8 cellular contexts compared by ENCODE assay signal in genomic region chr5:24642022-24642421, GRCh38. TPM values are rescaled to one million over a fixed set of nuclear protein-coding genes. Genes with fewer than 3 reads are reported as not detected.
DNase-seq lines count a peak whose midpoint lies in the region; ATAC-seq and TF ChIP-seq lines count a peak whose summit lies in the region.

No MANE protein-coding gene starts in this region.

- peak overlapping the region; percentile 14 for H3K27ac Mint-ChIP-seq in mesothelial cell of epicardium

- H3K27me3 Mint-ChIP-seq in mesothelial cell of epicardium (ENCODE audit: low read depth), result no peaks in the 10 kb centered on the region

- H3K4me1 Mint-ChIP-seq in mesothelial cell of epicardium, result peaks cover 57% of the 10 kb centered on the region

- H3K36me3 Mint-ChIP-seq in mesothelial cell of epicardium, result no peaks in the 10 kb centered on the region

- TF ChIP-seq CTCF in GM12873 (IDR thresholded peaks at IDR 0.05; ENCODE audit: insufficient read depth, low read depth, low read length, missing control alignments) (peak; percentile 23), mesothelial cell of epicardium (IDR thresholded peaks at IDR 0.05; ENCODE audit: unreplicated experiment) (peak; percentile 70)

- no peaks in the 10 kb centered on the region for H3K9me3 Mint-ChIP-seq in mesothelial cell of epicardium

- peak overlapping the region; percentile 92 for H3K4me3 Mint-ChIP-seq in mesothelial cell of epicardium

- ATAC-seq in HG03025 (IDR thresholded peaks at IDR 0.05; ENCODE audit: low FRiP score, unreplicated experiment), result no peak

- peak; percentile 31 for DNase-seq in M059J (ENCODE audit: low read depth)
- peak; percentile 2 for DNase-seq in amniotic stem cell (lab: John Stamatoyannopoulos, UW)
- DNase-seq in mesothelial cell of epicardium (ENCODE audit: low spot score in 2 of 2, unreplicated experiment in 2 of 2), result no peak
- no peak for DNase-seq in NCI-H526 treated with DMSO at 0.1 percent for 48 hours (lab: John Stamatoyannopoulos, UW)
- DNase-seq in NCI-H774 (lab: John Stamatoyannopoulos, UW), result no peak
- DNase-seq in 8988T, result no peak

RNA-seq across cellular contexts. Expression of gene CDH10, which starts 2.8 kb away (rescaled TPM):
- 0.10 TPM in 1 of 2 replicates, not detected in the other for total RNA-seq in M059J (2014; rRNA removed; shearing (Covaris generic))
- 24.3 to 26.0 TPM (median 25.4 TPM) in 3 replicates for total RNA-seq in mesothelial cell of epicardium

Comparison
In these comparisons a context has a peak if more than half of its experiments do, and no peak if none do; other contexts are left out.
1. DNase-seq: peak in M059J (single experiment) and amniotic stem cell (single experiment); none in mesothelial cell of epicardium (0 of 2), NCI-H526 treated with DMSO at 0.1 percent for 48 hours (single experiment), NCI-H774 (single experiment) and 8988T (single experiment).
2. RNA of gene CDH10, which starts 2.8 kb away (total RNA-seq): 24.3 to 26.0 TPM in mesothelial cell of epicardium; 0.10 TPM in M059J; every median in the first group is over 10 times any median in the second.